In the genomic region with DNA sequence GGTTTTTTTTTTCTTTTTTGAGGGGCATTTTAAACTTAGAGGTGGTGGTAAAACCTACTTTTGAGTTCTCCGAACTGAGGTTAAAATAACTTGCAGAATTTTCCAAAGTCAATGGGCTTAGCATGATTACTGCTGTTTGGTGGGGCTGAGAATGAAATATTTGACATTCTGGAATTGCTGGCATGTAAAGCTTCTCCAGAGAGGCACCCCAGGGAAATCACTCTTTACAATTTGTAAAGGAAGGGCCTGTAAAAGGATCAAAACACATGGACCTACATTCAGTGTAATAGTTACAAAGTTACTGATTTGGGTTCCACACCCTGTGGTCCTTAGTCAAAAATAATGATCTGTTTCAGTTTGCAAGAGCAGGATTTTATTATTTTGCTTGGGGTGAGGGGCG, we compare ENCODE assay signal across 20 cellular contexts. TPM values are rescaled to one million over a fixed set of nuclear protein-coding genes. Genes with fewer than 3 reads are reported as not detected.
DNase-seq lines count a peak whose midpoint lies in the region; ATAC-seq and TF ChIP-seq lines count a peak whose summit lies in the region.
"Had no signal": no experiment of that assay in that cellular context is flagged by ENCODE, and none has a peak within 500 bp of the region (broad histone marks: within the 10 kb centered on the region; RNA-seq: fewer than 3 reads in every experiment).

No MANE protein-coding gene starts in this region.

- H3K27me3 Mint-ChIP-seq in CD4-positive, alpha-beta T cell: no peaks in the 10 kb centered on the region
- peaks cover under 1% of the 10 kb centered on the region for H3K27me3 Mint-ChIP-seq in endodermal cell (ENCODE audit: insufficient read depth)
- no peaks in the 10 kb centered on the region for H3K27me3 Mint-ChIP-seq in naive thymus-derived CD4-positive, alpha-beta T cell
- H3K27me3 Mint-ChIP-seq: activated naive CD8-positive, alpha-beta T cell treated with anti-CD3 and anti-CD28 coated beads for 36 hours; stimulated activated naive CD8-positive, alpha-beta T cell treated with anti-CD3 and anti-CD28 coated beads, Interleukin-15, Interleukin-2, amounts not matched to agents 100 ng/mL and 50 ng/mL, for 24 hours had no signal

- H3K4me1 Mint-ChIP-seq in CD4-positive, alpha-beta T cell (ENCODE audit: low read depth): peaks cover 39% of the 10 kb centered on the region
- peaks cover 13% of the 10 kb centered on the region for H3K4me1 Mint-ChIP-seq in endodermal cell
- H3K4me1 Mint-ChIP-seq in naive thymus-derived CD4-positive, alpha-beta T cell: peaks cover 19 to 55% (median 38%) of the 10 kb centered on the region in 7 donors

- WGBS in endodermal cell (ENCODE audit: insufficient coverage in 1 of 2, insufficient read length in 1 of 2), 2 experiments: 83% methylated on average over 1 of the region's 2 CpGs; no CpG with 5 or more reads in 1 of the 2 experiments

- H3K4me3 ChIP-seq in Loucy (ENCODE audit: low read length, poor library complexity, severe bottlenecking) (no peak overlapping the region), endodermal cell (ENCODE audit: low read length) (no peak overlapping the region), lower lobe of right lung (no peak overlapping the region)
- H3K4me3 ChIP-seq in naive thymus-derived CD4-positive, alpha-beta T cell (ENCODE audit: low read length): no peak overlapping the region

- CTCF ChIA-PET in CD4-positive, alpha-beta T cell (lab: Charles Lee): interaction anchor here (1.8 to 5.6 kb wide), 2 partner anchors 9 to 12 kb away, joined by 4 to 31 read pairs; a partner anchor contains a TSS
- CTCF ChIA-PET in naive thymus-derived CD4-positive, alpha-beta T cell (lab: Charles Lee): interaction anchor here (0.7 to 2.1 kb wide), 4 partner anchors 10 to 29 kb away, joined by 3 to 13 read pairs (median 4); a partner anchor contains a TSS

- no peak overlapping the region for H2AFZ ChIP-seq in Loucy (ENCODE audit: low read length)

- H3K36me3 ChIP-seq in Loucy (ENCODE audit: insufficient read depth, low read length) (peaks cover 20% of the 10 kb centered on the region; the same call in 1 of the 2 replicates), endodermal cell (ENCODE audit: control insufficient read depth, insufficient read depth, low read length) (peaks cover 33% of the 10 kb centered on the region), lower lobe of right lung (peaks cover 33% of the 10 kb centered on the region)
- H3K36me3 ChIP-seq in naive thymus-derived CD4-positive, alpha-beta T cell (ENCODE audit: control insufficient read depth in 2 of 3, insufficient read depth in 3 of 3, low read length in 3 of 3): peaks cover 9 to 14% (median 12%) of the 10 kb centered on the region in 3 experiments

- TF ChIP-seq POLR2A in GM18505 (IDR thresholded peaks at IDR 0.05; ENCODE audit: borderline replicate concordance, extremely low read depth, insufficient read depth, insufficient read length): no peak

- H3K4me1 ChIP-seq in Loucy (ENCODE audit: insufficient read depth, low read length, poor library complexity, severe bottlenecking): peaks cover 35% of the 10 kb centered on the region
- no peaks in the 10 kb centered on the region for H3K4me1 ChIP-seq in endodermal cell (ENCODE audit: control insufficient read depth, insufficient read depth, low read length)
- peaks cover 12 to 20% of the 10 kb centered on the region in 2 donors for H3K4me1 ChIP-seq in naive thymus-derived CD4-positive, alpha-beta T cell (ENCODE audit: control insufficient read depth in 2 of 2, insufficient read depth in 2 of 2, low read length in 2 of 2)
- peaks cover 24% of the 10 kb centered on the region for H3K4me1 ChIP-seq in lower lobe of right lung

- peak overlapping the region; percentile 31 for H3K27ac Mint-ChIP-seq in CD4-positive, alpha-beta T cell
- H3K27ac Mint-ChIP-seq in endodermal cell: peak overlapping the region; percentile 62
- peak overlapping the region in 6 of 9 donors; percentile 11 to 75 (median 24) for H3K27ac Mint-ChIP-seq in naive thymus-derived CD4-positive, alpha-beta T cell
- H3K27ac Mint-ChIP-seq: activated naive CD8-positive, alpha-beta T cell treated with anti-CD3 and anti-CD28 coated beads for 36 hours; stimulated activated naive CD8-positive, alpha-beta T cell treated with anti-CD3 and anti-CD28 coated beads, Interleukin-15, Interleukin-2, amounts not matched to agents 100 ng/mL and 50 ng/mL, for 24 hours had no signal

- H3K9me2 ChIP-seq in Loucy (replicated peaks; ENCODE audit: low read depth, low read length): no peaks in the 10 kb centered on the region

- POLR2A ChIA-PET in CD4-positive, alpha-beta T cell (lab: Charles Lee): interaction anchor here (1.5 kb wide), 1 partner anchor 11 kb away, joined by 6 read pairs; no protein-coding TSS in a partner anchor
- POLR2A ChIA-PET in naive thymus-derived CD4-positive, alpha-beta T cell (lab: Charles Lee): no interaction called here

- no peak for ATAC-seq in CD4-positive, alpha-beta T cell (ENCODE audit: poor library complexity)
- ATAC-seq in naive thymus-derived CD4-positive, alpha-beta T cell: no peak
- ATAC-seq in HG02759 (IDR thresholded peaks at IDR 0.05; ENCODE audit: unreplicated experiment) (no peak), GM18505 (IDR thresholded peaks at IDR 0.05; ENCODE audit: unreplicated experiment) (no peak), HG03342 (IDR thresholded peaks at IDR 0.05; ENCODE audit: unreplicated experiment) (no peak), lower lobe of right lung (no peak)

- H3K9ac ChIP-seq in Loucy (ENCODE audit: low read depth, low read length, poor library complexity, severe bottlenecking): peak overlapping the region; percentile 7
- no peak overlapping the region for H3K9ac ChIP-seq in endodermal cell (ENCODE audit: extremely low read depth, low read length, poor library complexity, severe bottlenecking)

- no peaks in the 10 kb centered on the region for H4K20me1 ChIP-seq in Loucy (ENCODE audit: insufficient read depth, low read length, poor library complexity, severe bottlenecking)

- no peak overlapping the region for H3K4me3 Mint-ChIP-seq in CD4-positive, alpha-beta T cell
- H3K4me3 Mint-ChIP-seq in endodermal cell: no peak overlapping the region
- no peak overlapping the region for H3K4me3 Mint-ChIP-seq in naive thymus-derived CD4-positive, alpha-beta T cell
- H3K4me3 Mint-ChIP-seq: activated naive CD8-positive, alpha-beta T cell treated with anti-CD3 and anti-CD28 coated beads for 36 hours; CD14-positive monocyte; stimulated activated naive CD8-positive, alpha-beta T cell treated with anti-CD3 and anti-CD28 coated beads, Interleukin-15, Interleukin-2, amounts not matched to agents 100 ng/mL and 50 ng/mL, for 24 hours had no signal

- no peak for DNase-seq in CD4-positive, alpha-beta T cell
- DNase-seq in endodermal cell (no peak), lower lobe of right lung (no peak)
- DNase-seq in naive thymus-derived CD4-positive, alpha-beta T cell: no peak
- DNase-seq: ACHN; activated CD4-positive, CD25-positive, alpha-beta regulatory T cell; activated naive CD8-positive, alpha-beta T cell treated with anti-CD3 and anti-CD28 coated beads for 36 hours; activated T-cell treated with anti-CD3 and anti-CD28 coated beads, Interleukin-2, amount 50 U/mL, for 48 hours; effector memory CD4-positive, alpha-beta T cell; hippocampal formation; NCI-H1417; SIG-M5; stimulated activated CD4-positive, alpha-beta T cell treated with anti-CD3 and anti-CD28 coated beads, Interleukin-2, amount 100 ng/mL, for 24 hours; T-helper 2 cell had no signal

- H3K27ac ChIP-seq in CD4-positive, alpha-beta T cell (ENCODE audit: low read depth, low read length): no peak overlapping the region
- H3K27ac ChIP-seq in endodermal cell (ENCODE audit: low read depth, low read length) (no peak overlapping the region), lower lobe of right lung (no peak overlapping the region)
- no peak overlapping the region for H3K27ac ChIP-seq in naive thymus-derived CD4-positive, alpha-beta T cell (ENCODE audit: low read depth, low read length)

- peaks cover 24% of the 10 kb centered on the region for H3K79me2 ChIP-seq in Loucy (ENCODE audit: insufficient read depth, low read length)

- no peaks in the 10 kb centered on the region for H3K9me3 ChIP-seq in CD4-positive, alpha-beta T cell (ENCODE audit: control insufficient read depth, low read length)
- no peaks in the 10 kb centered on the region for H3K9me3 ChIP-seq in Loucy (ENCODE audit: insufficient read depth, low read depth, low read length)
- H3K9me3 ChIP-seq in endodermal cell (ENCODE audit: control insufficient read depth, low read length): no peaks in the 10 kb centered on the region
- no peaks in the 10 kb centered on the region for H3K9me3 ChIP-seq in naive thymus-derived CD4-positive, alpha-beta T cell (ENCODE audit: control insufficient read depth in 2 of 3, low read length in 3 of 3)
- H3K9me3 ChIP-seq in lower lobe of right lung: no peaks in the 10 kb centered on the region

- H3K36me3 Mint-ChIP-seq in CD4-positive, alpha-beta T cell (ENCODE audit: low read depth): peaks cover 53% of the 10 kb centered on the region
- peaks cover 24% of the 10 kb centered on the region for H3K36me3 Mint-ChIP-seq in endodermal cell (ENCODE audit: low read depth)
- H3K36me3 Mint-ChIP-seq in naive thymus-derived CD4-positive, alpha-beta T cell: peaks cover 0 to 16% (median 8%) of the 10 kb centered on the region in 5 donors

- no peak for TF ChIP-seq CTCF in CD4-positive, alpha-beta T cell (IDR thresholded peaks at IDR 0.05)
- no peak for TF ChIP-seq CTCF in Loucy (conservative IDR thresholded peaks at IDR 0.05; ENCODE audit: low read length)
- TF ChIP-seq CTCF in endodermal cell (conservative IDR thresholded peaks at IDR 0.05): no peak
- no peak for TF ChIP-seq CTCF in lower lobe of right lung (IDR thresholded peaks at IDR 0.05)

- no peaks in the 10 kb centered on the region for H3F3A ChIP-seq in Loucy (ENCODE audit: low read depth)

- intact Hi-C loops in CD4-positive, alpha-beta T cell (cut with DNase I, micrococcal nuclease): loop anchor here (5.0 kb wide), 2 partner anchors 1282 to 1942 kb away; no protein-coding TSS in a partner anchor
- intact Hi-C loops in naive thymus-derived CD4-positive, alpha-beta T cell (cut with micrococcal nuclease): loop anchor here (5.0 to 10.0 kb wide), 6 partner anchors 189 to 1641 kb away; a partner anchor contains a TSS
- intact Hi-C loops in lower lobe of right lung (cut with DNase I): no loop called here

- H3K4me2 ChIP-seq in Loucy (ENCODE audit: low read depth, low read length, poor library complexity, severe bottlenecking): no peak overlapping the region

- H3K27me3 ChIP-seq in CD4-positive, alpha-beta T cell (ENCODE audit: control insufficient read depth, insufficient read depth, low read length): no peaks in the 10 kb centered on the region
- no peaks in the 10 kb centered on the region for H3K27me3 ChIP-seq in Loucy (ENCODE audit: insufficient read depth, low read length, poor library complexity, severe bottlenecking)
- no peaks in the 10 kb centered on the region for H3K27me3 ChIP-seq in endodermal cell (ENCODE audit: control insufficient read depth, insufficient read depth, low read length, poor library complexity, severe bottlenecking)
- H3K27me3 ChIP-seq in naive thymus-derived CD4-positive, alpha-beta T cell (ENCODE audit: control insufficient read depth in 2 of 2, insufficient read depth in 2 of 2, low read length in 2 of 2): no peaks in the 10 kb centered on the region
- H3K27me3 ChIP-seq in lower lobe of right lung (ENCODE audit: low read depth): no peaks in the 10 kb centered on the region

- H3K9me3 Mint-ChIP-seq in CD4-positive, alpha-beta T cell: no peaks in the 10 kb centered on the region
- H3K9me3 Mint-ChIP-seq in endodermal cell: no peaks in the 10 kb centered on the region
- H3K9me3 Mint-ChIP-seq in naive thymus-derived CD4-positive, alpha-beta T cell: no peaks in the 10 kb centered on the region
- H3K9me3 Mint-ChIP-seq: activated naive CD8-positive, alpha-beta T cell treated with anti-CD3 and anti-CD28 coated beads for 36 hours; CD14-positive monocyte; stimulated activated naive CD8-positive, alpha-beta T cell treated with anti-CD3 and anti-CD28 coated beads, Interleukin-15, Interleukin-2, amounts not matched to agents 100 ng/mL and 50 ng/mL, for 24 hours had no signal

RNA-seq across cellular contexts. Expression of a gene that starts 5.5 kb away (rescaled TPM):
- total RNA-seq in CD4-positive, alpha-beta T cell: 10 to 100 TPM; 23.1 to 23.7 TPM
- total RNA-seq in endodermal cell: 10 to 100 TPM; 24.4 to 25.1 TPM
- 21.6 TPM for polyA plus RNA-seq in endodermal cell (2013, experiment 1 of 2)
- polyA plus RNA-seq in endodermal cell (2013, experiment 2 of 2): 21.7 TPM
- total RNA-seq in naive thymus-derived CD4-positive, alpha-beta T cell: 10 to 100 TPM; 19.3 to 47.4 (median 32.6) TPM
- 10 to 100 TPM; 20.4 to 28.0 TPM for polyA plus RNA-seq in naive thymus-derived CD4-positive, alpha-beta T cell
- 26.8 TPM for total RNA-seq in lower lobe of right lung

RNA-seq across cellular contexts. Expression of a gene that starts 5.6 kb away (rescaled TPM):
- total RNA-seq in CD4-positive, alpha-beta T cell: 1 to 10 TPM; 5.1 to 5.4 TPM
- total RNA-seq in endodermal cell: 1 to 10 TPM; 3.9 to 6.1 TPM
- 3.2 TPM for polyA plus RNA-seq in endodermal cell (2013, experiment 1 of 2)
- 3.3 TPM for polyA plus RNA-seq in endodermal cell (2013, experiment 2 of 2)
- total RNA-seq in naive thymus-derived CD4-positive, alpha-beta T cell: 10 to 100 TPM in 2 of 5 experiments, 1 to 10 TPM in 3; 4.1 to 11.8 (median 7.5) TPM
- polyA plus RNA-seq in naive thymus-derived CD4-positive, alpha-beta T cell: 1 to 10 TPM; 1.6 to 1.7 TPM
- total RNA-seq in lower lobe of right lung: 12.1 TPM

RNA-seq across cellular contexts. Expression of a gene that starts 12.3 kb away (rescaled TPM):
- total RNA-seq in CD4-positive, alpha-beta T cell: 1 to 10 TPM; 4.4 to 4.6 TPM
- total RNA-seq in endodermal cell (1 to 10 TPM; 1.2 to 1.4 TPM), lower lobe of right lung (3.5 TPM)
- 0.43 TPM for polyA plus RNA-seq in endodermal cell (2013, experiment 1 of 2)
- 0.21 TPM for polyA plus RNA-seq in endodermal cell (2013, experiment 2 of 2)
- total RNA-seq in naive thymus-derived CD4-positive, alpha-beta T cell: 1 to 10 TPM; 2.5 to 7.8 (median 3.8) TPM
- under 1 TPM; 0.47 to 0.76 TPM for polyA plus RNA-seq in naive thymus-derived CD4-positive, alpha-beta T cell

RNA-seq across cellular contexts. Expression of a gene that starts 12.5 kb away (rescaled TPM):
- 1 to 10 TPM in 1 of 2 experiments, under 1 TPM in 1; 0.75 to 1.1 TPM for total RNA-seq in CD4-positive, alpha-beta T cell
- total RNA-seq in endodermal cell (1 to 10 TPM in 1 of 2 donors, under 1 TPM in 1; 0.97 to 2.0 TPM), lower lobe of right lung (8.4 TPM)
- 0.32 TPM for polyA plus RNA-seq in endodermal cell (2013, experiment 1 of 2)
- 0.37 TPM for polyA plus RNA-seq in endodermal cell (2013, experiment 2 of 2)
- total RNA-seq in naive thymus-derived CD4-positive, alpha-beta T cell: 1 to 10 TPM in 4 of 5 experiments, under 1 TPM in 1; 0.58 to 6.6 (median 3.2) TPM
- under 1 TPM in 1 of 2 donors, not detected in 1; 0.09 TPM for polyA plus RNA-seq in naive thymus-derived CD4-positive, alpha-beta T cell
